In the genomic region with DNA sequence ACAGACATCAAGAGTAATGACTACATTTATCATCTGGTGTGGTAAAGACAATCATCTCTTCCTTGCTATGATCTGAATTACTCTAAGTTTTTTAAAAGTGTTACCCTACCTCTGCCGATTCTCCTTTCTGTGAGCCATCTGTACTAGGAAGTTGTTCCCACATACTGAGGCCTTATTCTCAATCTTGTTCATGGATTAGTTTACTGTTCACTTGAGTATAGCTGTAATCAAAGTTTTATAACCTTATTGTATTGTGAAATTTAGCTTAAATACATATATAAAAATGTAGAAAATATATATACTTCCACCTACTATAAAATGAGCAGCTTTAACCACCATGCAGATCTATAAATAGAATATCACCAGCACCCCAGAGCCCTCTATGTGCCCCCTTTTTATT, we compare ENCODE assay signal across 40 cellular contexts. TPM values are rescaled to one million over a fixed set of nuclear protein-coding genes. Genes with fewer than 3 reads are reported as not detected.
"Had no signal": no experiment of that assay in that cellular context is flagged by ENCODE, and none has a peak within 500 bp of the region (broad histone marks: within the 10 kb centered on the region; RNA-seq: fewer than 3 reads in every experiment).

No MANE protein-coding gene starts in this region.

- H3K4me1 ChIP-seq: adrenal gland, ascending aorta, body of pancreas, breast epithelium had no signal

- FAIRE-seq: astrocyte, bronchial epithelial cell had no signal

- DNase-seq: activated effector memory CD4-positive, alpha-beta T cell treated with anti-CD3 and anti-CD28 coated beads, Interleukin-2, amount 50 U/mL, for 16 hours; activated effector memory CD4-positive, alpha-beta T cell treated with Interleukin-2 at 50 U/mL for 16 hours; activated gamma-delta T cell; activated gamma-delta T cell treated with Interleukin-2 at 50 U/mL for 16 hours; activated naive CD4-positive, alpha-beta T cell; activated naive CD4-positive, alpha-beta T cell treated with anti-CD3 and anti-CD28 coated beads for 36 hours; activated naive CD4-positive, alpha-beta T cell treated with anti-CD3 and anti-CD28 coated beads, Interleukin-2, amount 10 ng/mL, durations not matched to agents 7 days and 5 days; activated naive CD4-positive, alpha-beta T cell treated with anti-CD3 and anti-CD28 coated beads, Interleukin-2, amount 50 U/mL, for 16 hours; activated naive CD4-positive, alpha-beta T cell treated with Interleukin-2 at 50 U/mL for 16 hours; activated naive CD8-positive, alpha-beta T cell treated with anti-CD3 and anti-CD28 coated beads for 36 hours; activated naive CD8-positive, alpha-beta T cell treated with anti-CD3 and anti-CD28 coated beads, Interleukin-2, amount 10 ng/mL, durations not matched to agents 7 days and 5 days; activated naive CD8-positive, alpha-beta T cell treated with anti-CD3 and anti-CD28 coated beads, Interleukin-2, amount 50 U/mL, for 24 hours; activated T-cell treated with anti-CD3 and anti-CD28 coated beads, Interleukin-2, amount 50 U/mL, for 1 hour; activated T-cell treated with anti-CD3 and anti-CD28 coated beads, Interleukin-2, amount 50 U/mL, for 24 hours; activated T-cell treated with anti-CD3 and anti-CD28 coated beads, Interleukin-2, amount 50 U/mL, for 4 hours; activated T-cell treated with anti-CD3 and anti-CD28 coated beads, Interleukin-2, amount 50 U/mL, for 48 hours; activated T-cell treated with anti-CD3 and anti-CD28 coated beads, Interleukin-2, amount 50 U/mL, for 72 hours; adrenal gland; amniotic stem cell; amygdala; anterior cingulate cortex; aorta; body of pancreas; brain microvascular endothelial cell; caudate nucleus; central memory CD4-positive, alpha-beta T cell; cerebellar nuclear complex had no signal

- H3K36me3 ChIP-seq: adrenal gland, ascending aorta, brain microvascular endothelial cell, breast epithelium, cardiac muscle cell had no signal

- H3K9me3 ChIP-seq: adrenal gland, ascending aorta, body of pancreas, breast epithelium had no signal

- ATAC-seq: activated naive CD4-positive, alpha-beta T cell treated with anti-CD3 and anti-CD28 coated beads, Interleukin-2, amount 50 U/mL, for 72 hours; activated naive CD8-positive, alpha-beta T cell treated with anti-CD3 and anti-CD28 coated beads, Interleukin-2, amount 50 U/mL, for 24 hours; activated T-cell treated with anti-CD3 and anti-CD28 coated beads, Interleukin-2, amount 50 U/mL, for 4 hours; activated T-cell treated with anti-CD3 and anti-CD28 coated beads, Interleukin-2, amount 50 U/mL, for 72 hours; activated T-helper 17 cell treated with anti-CD3 and anti-CD28 coated beads, Interleukin-2, amount 50 U/mL, for 72 hours; body of pancreas had no signal

- H3K27me3 ChIP-seq: ascending aorta, body of pancreas, brain microvascular endothelial cell had no signal

- H3K27ac ChIP-seq: adrenal gland, ascending aorta, body of pancreas, brain microvascular endothelial cell, breast epithelium, cardiac muscle cell had no signal

- H3K4me3 ChIP-seq: adrenal gland, ascending aorta, body of pancreas, breast epithelium, cardiac muscle cell had no signal

RNA-seq across cellular contexts. Expression of a gene that starts 2.4 kb away (rescaled TPM):
- total RNA-seq: activated naive CD4-positive, alpha-beta T cell treated with anti-CD3 and anti-CD28 coated beads for 36 hours; activated naive CD4-positive, alpha-beta T cell treated with anti-CD3 and anti-CD28 coated beads, Interleukin-2, amount 50 U/mL, for 72 hours; activated naive CD8-positive, alpha-beta T cell treated with anti-CD3 and anti-CD28 coated beads for 36 hours; activated naive CD8-positive, alpha-beta T cell treated with anti-CD3 and anti-CD28 coated beads, Interleukin-2, amount 10 ng/mL, durations not matched to agents 7 days and 5 days; activated T-cell treated with anti-CD3 and anti-CD28 coated beads, Interleukin-2, amount 50 U/mL, for 4 hours; activated T-cell treated with anti-CD3 and anti-CD28 coated beads, Interleukin-2, amount 50 U/mL, for 72 hours; activated T-helper 1 cell treated with anti-CD3 and anti-CD28 coated beads, Interleukin-12 subunit alpha, Interleukin-12 subunit beta, Interleukin-2, Interleukin-4 antibody, amounts not matched to agents 30 ng/mL and 10 ng/mL and 1 ng/mL, durations not matched to agents 14 hours and 24 hours and 36 hours; activated T-helper 17 cell treated with anti-CD3 and anti-CD28 coated beads, Interleukin-2, amount 50 U/mL, for 72 hours; activated T-helper 2 cell treated with anti-CD3 and anti-CD28 coated beads, Interferon-gamma antibody, Interleukin-2, Interleukin-4, amounts not matched to agents 10 μg/mL and 5 μg/mL and 100 μg/mL, durations not matched to agents 14 hours and 24 hours and 36 hours; adrenal gland; aorta; ascending aorta; astrocyte; body of pancreas; breast epithelium; bronchial epithelial cell; cardiac muscle cell; cardiac septum; cerebellum; chondrocyte had no signal
- polyA plus RNA-seq: adipose tissue, adrenal gland, aorta, cardiac muscle cell had no signal

RNA-seq across cellular contexts. Expression of a gene that starts 8.6 kb away (rescaled TPM):
- total RNA-seq: activated naive CD4-positive, alpha-beta T cell treated with anti-CD3 and anti-CD28 coated beads for 36 hours; activated naive CD4-positive, alpha-beta T cell treated with anti-CD3 and anti-CD28 coated beads, Interleukin-2, amount 50 U/mL, for 72 hours; activated naive CD8-positive, alpha-beta T cell treated with anti-CD3 and anti-CD28 coated beads for 36 hours; activated naive CD8-positive, alpha-beta T cell treated with anti-CD3 and anti-CD28 coated beads, Interleukin-2, amount 10 ng/mL, durations not matched to agents 7 days and 5 days; activated T-cell treated with anti-CD3 and anti-CD28 coated beads, Interleukin-2, amount 50 U/mL, for 4 hours; activated T-cell treated with anti-CD3 and anti-CD28 coated beads, Interleukin-2, amount 50 U/mL, for 72 hours; activated T-helper 1 cell treated with anti-CD3 and anti-CD28 coated beads, Interleukin-12 subunit alpha, Interleukin-12 subunit beta, Interleukin-2, Interleukin-4 antibody, amounts not matched to agents 30 ng/mL and 10 ng/mL and 1 ng/mL, durations not matched to agents 14 hours and 24 hours and 36 hours; activated T-helper 17 cell treated with anti-CD3 and anti-CD28 coated beads, Interleukin-2, amount 50 U/mL, for 72 hours; activated T-helper 2 cell treated with anti-CD3 and anti-CD28 coated beads, Interferon-gamma antibody, Interleukin-2, Interleukin-4, amounts not matched to agents 10 μg/mL and 5 μg/mL and 100 μg/mL, durations not matched to agents 14 hours and 24 hours and 36 hours; adrenal gland; aorta; ascending aorta; astrocyte; body of pancreas; breast epithelium; bronchial epithelial cell; cardiac muscle cell; cardiac septum; cerebellum; chondrocyte had no signal
- polyA plus RNA-seq: adipose tissue, adrenal gland, aorta, cardiac muscle cell had no signal
